8 cellular contexts compared by ENCODE assay signal in the genomic region with DNA sequence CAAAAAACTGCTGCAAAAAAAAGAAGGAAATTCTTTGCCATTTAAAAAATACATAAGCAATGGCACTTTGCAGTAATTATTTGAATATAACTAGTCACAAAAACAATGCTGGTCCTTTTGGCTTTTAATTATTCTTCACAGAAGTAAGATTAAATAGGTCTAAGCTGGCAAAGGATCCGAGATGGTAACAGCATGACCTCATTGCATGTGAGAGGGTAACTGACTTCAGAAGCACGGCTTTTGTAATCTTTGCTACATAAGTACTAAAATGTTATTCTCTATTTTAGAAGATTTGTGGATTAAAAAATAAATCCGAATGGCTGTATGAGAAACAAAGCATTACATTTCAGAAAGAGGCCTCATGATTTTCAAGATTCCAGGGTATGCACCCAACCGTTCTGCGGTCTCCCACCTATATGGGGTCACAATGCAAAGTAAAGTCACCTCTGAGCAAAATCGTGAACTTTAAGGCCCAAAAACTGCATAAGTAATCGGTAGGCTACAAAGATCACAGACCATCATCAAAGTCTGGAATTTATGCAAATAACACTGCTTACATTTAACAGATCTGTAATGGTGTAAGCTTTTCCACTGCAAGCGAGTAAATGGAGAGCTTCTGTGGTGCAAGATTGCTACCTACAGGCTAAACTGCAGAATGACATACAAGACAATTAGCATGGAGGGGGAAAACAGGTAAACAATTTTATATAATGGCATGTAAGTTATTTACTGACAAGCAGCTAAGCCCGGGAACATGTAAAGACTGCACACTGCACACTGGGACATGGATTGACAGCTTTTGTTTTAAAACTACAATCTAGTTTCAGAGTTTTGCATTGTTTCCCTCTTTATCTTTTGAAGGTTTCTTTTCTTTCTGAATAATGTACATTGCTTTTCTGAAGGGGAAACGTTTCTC.
DNase-seq lines count a peak whose midpoint lies in the region; ATAC-seq lines count a peak whose summit lies in the region.

No MANE protein-coding gene starts in this region.

- DNase-seq in activated CD4-positive, alpha-beta T cell treated with anti-CD3 and anti-CD28 coated beads for 48 hours, result peak; percentile 16
- no peak for DNase-seq in activated CD4-positive, alpha-beta T cell treated with anti-CD3 and anti-CD28 coated beads, Interleukin-2, amount 50 U/mL, for 48 hours
- peak; percentile 62 for DNase-seq in NCI-H774 (lab: John Stamatoyannopoulos, UW)
- peak; percentile 13 for DNase-seq in amniotic stem cell (lab: John Stamatoyannopoulos, UW)
- peak; percentile 79 for DNase-seq in iris pigment epithelial cell (ENCODE audit: low read depth)
- peak; percentile 81 for DNase-seq in superior temporal gyrus (ENCODE audit: extremely low spot score)

- ATAC-seq in GM19452 (IDR thresholded peaks at IDR 0.05; ENCODE audit: unreplicated experiment) (peak; percentile 89), HG03378 (IDR thresholded peaks at IDR 0.05; ENCODE audit: unreplicated experiment) (peak; percentile 93)

Comparison
In these comparisons a context has a peak if more than half of its experiments do, and no peak if none do; other contexts are left out.
1. DNase-seq: peak in activated CD4-positive, alpha-beta T cell treated with anti-CD3 and anti-CD28 coated beads for 48 hours (single experiment), NCI-H774 (single experiment), amniotic stem cell (single experiment), iris pigment epithelial cell (single experiment) and superior temporal gyrus (single experiment); none in activated CD4-positive, alpha-beta T cell treated with anti-CD3 and anti-CD28 coated beads, Interleukin-2, amount 50 U/mL, for 48 hours (0 of 2).